14 cellular contexts compared by ENCODE assay signal in genomic region chr1:211648336-211648735, GRCh38. TPM values are rescaled to one million over a fixed set of nuclear protein-coding genes. Genes with fewer than 3 reads are reported as not detected.
DNase-seq lines count a peak whose midpoint lies in the region; ATAC-seq and TF ChIP-seq lines count a peak whose summit lies in the region.
"Had no signal": no experiment of that assay in that cellular context is flagged by ENCODE, and none has a peak within 500 bp of the region (broad histone marks: within the 10 kb centered on the region; RNA-seq: fewer than 3 reads in every experiment).

No MANE protein-coding gene starts in this region.

- H3K4me1 Mint-ChIP-seq in activated T-cell treated with anti-CD3 and anti-CD28 coated beads, Interleukin-2, amount 50 U/mL, for 24 hours (ENCODE audit: low read depth): peaks cover 7% of the 10 kb centered on the region
- H3K4me1 Mint-ChIP-seq in naive thymus-derived CD8-positive, alpha-beta T cell: peaks cover 5 to 8% (median 7%) of the 10 kb centered on the region in 4 donors
- H3K4me1 Mint-ChIP-seq: naive B cell had no signal

- ATAC-seq in Right ventricle myocardium inferior (peak; percentile 17), left lung (peak; percentile 6), HG03432 (IDR thresholded peaks at IDR 0.05; ENCODE audit: unreplicated experiment) (no peak)
- ATAC-seq in naive thymus-derived CD8-positive, alpha-beta T cell: no peak

- H3K4me3 Mint-ChIP-seq in activated T-cell treated with anti-CD3 and anti-CD28 coated beads, Interleukin-2, amount 50 U/mL, for 24 hours: no peak overlapping the region
- no peak overlapping the region for H3K4me3 Mint-ChIP-seq in naive thymus-derived CD8-positive, alpha-beta T cell
- H3K4me3 Mint-ChIP-seq: activated T-cell treated with anti-CD3 and anti-CD28 coated beads, Interleukin-2, amount 50 U/mL, for 72 hours; brain had no signal

- H3K27me3 ChIP-seq in colonic mucosa (no peaks in the 10 kb centered on the region), left lung (no peaks in the 10 kb centered on the region)
- H3K27me3 ChIP-seq: tibial artery had no signal

- POLR2A ChIA-PET in naive thymus-derived CD8-positive, alpha-beta T cell (lab: Charles Lee): no interaction called here

- no peak overlapping the region for H3K9ac ChIP-seq in colonic mucosa (ENCODE audit: low read depth in 2 of 2, low read length in 2 of 2)

- no peaks in the 10 kb centered on the region for H3K36me3 Mint-ChIP-seq in activated T-cell treated with anti-CD3 and anti-CD28 coated beads, Interleukin-2, amount 50 U/mL, for 24 hours (ENCODE audit: low read depth)
- H3K36me3 Mint-ChIP-seq in naive thymus-derived CD8-positive, alpha-beta T cell: no peaks in the 10 kb centered on the region
- H3K36me3 Mint-ChIP-seq: brain, naive B cell had no signal

- H3K27me3 Mint-ChIP-seq in activated T-cell treated with anti-CD3 and anti-CD28 coated beads, Interleukin-2, amount 50 U/mL, for 24 hours: no peaks in the 10 kb centered on the region
- peaks cover 0 to 3% (median 0%) of the 10 kb centered on the region in 5 donors for H3K27me3 Mint-ChIP-seq in naive thymus-derived CD8-positive, alpha-beta T cell
- H3K27me3 Mint-ChIP-seq: brain, naive B cell had no signal

- no peak overlapping the region for H3K27ac Mint-ChIP-seq in activated T-cell treated with anti-CD3 and anti-CD28 coated beads, Interleukin-2, amount 50 U/mL, for 24 hours
- no peak overlapping the region for H3K27ac Mint-ChIP-seq in naive thymus-derived CD8-positive, alpha-beta T cell
- H3K27ac Mint-ChIP-seq: activated T-cell treated with anti-CD3 and anti-CD28 coated beads, Interleukin-2, amount 50 U/mL, for 72 hours; naive B cell had no signal

- DNase-seq in Right ventricle myocardium inferior (ENCODE audit: missing footprints): no peak
- DNase-seq in cardiac septum (ENCODE audit: low spot score): no peak
- peak; percentile 60 for DNase-seq in colonic mucosa
- no peak for DNase-seq in left lung
- no peak for DNase-seq in central memory CD4-positive, alpha-beta T cell
- DNase-seq in activated T-cell treated with anti-CD3 and anti-CD28 coated beads, Interleukin-2, amount 50 U/mL, for 24 hours: no peak
- DNase-seq in naive thymus-derived CD8-positive, alpha-beta T cell: no peak
- DNase-seq: activated CD4-positive, CD25-positive, alpha-beta regulatory T cell had no signal

- H3K4me1 ChIP-seq in colonic mucosa: no peaks in the 10 kb centered on the region
- H3K4me1 ChIP-seq in left lung: peaks cover 0 to 5% of the 10 kb centered on the region in 2 donors

- H3K9me3 ChIP-seq in colonic mucosa: no peaks in the 10 kb centered on the region
- no peaks in the 10 kb centered on the region for H3K9me3 ChIP-seq in left lung
- H3K9me3 ChIP-seq: tibial artery had no signal

- TF ChIP-seq CTCF in colonic mucosa (IDR thresholded peaks at IDR 0.05): no peak
- no peak for TF ChIP-seq CTCF in left lung (IDR thresholded peaks at IDR 0.05)

- H3K36me3 ChIP-seq in colonic mucosa: no peaks in the 10 kb centered on the region
- no peaks in the 10 kb centered on the region for H3K36me3 ChIP-seq in left lung
- H3K36me3 ChIP-seq: tibial artery had no signal

- H3K27ac ChIP-seq in colonic mucosa (peak overlapping the region; percentile 55), left lung (no peak overlapping the region)
- H3K27ac ChIP-seq: tibial artery had no signal

- no peaks in the 10 kb centered on the region for H3K9me3 Mint-ChIP-seq in activated T-cell treated with anti-CD3 and anti-CD28 coated beads, Interleukin-2, amount 50 U/mL, for 24 hours
- H3K9me3 Mint-ChIP-seq in naive thymus-derived CD8-positive, alpha-beta T cell: no peaks in the 10 kb centered on the region
- H3K9me3 Mint-ChIP-seq: activated T-cell treated with anti-CD3 and anti-CD28 coated beads, Interleukin-2, amount 50 U/mL, for 72 hours; brain; naive B cell had no signal

- no peak overlapping the region for H3K4me3 ChIP-seq in colonic mucosa
- no peak overlapping the region for H3K4me3 ChIP-seq in left lung
- H3K4me3 ChIP-seq: GM12878, tibial artery had no signal

- intact Hi-C loops in Right ventricle myocardium inferior (cut with DNase I) (no loop called here), cardiac septum (cut with DNase I) (no loop called here), colonic mucosa (cut with DNase I) (no loop called here), left lung (cut with DNase I) (no loop called here)

RNA-seq across cellular contexts. Expression of gene NEK2, which starts 27.1 kb away (rescaled TPM):
- total RNA-seq in Right ventricle myocardium inferior: 0.32 TPM
- total RNA-seq in cardiac septum: not detected
- total RNA-seq in colonic mucosa: 10 to 100 TPM in 1 of 2 donors, 1 to 10 TPM in 1; 9.3 to 31.2 TPM
- 1 to 10 TPM; 1.3 to 3.8 TPM for total RNA-seq in left lung
- under 1 TPM in 1 of 2 experiments, not detected in 1; 0.16 TPM for total RNA-seq in naive thymus-derived CD8-positive, alpha-beta T cell
- under 1 TPM in 1 of 3 donors, not detected in 2; 0.60 TPM for polyA plus RNA-seq in naive thymus-derived CD8-positive, alpha-beta T cell

Comparison
In these comparisons a context has a peak if more than half of its experiments do, and no peak if none do; other contexts are left out.
1. ATAC-seq: peak in Right ventricle myocardium inferior (single experiment) and left lung (single experiment); none in naive thymus-derived CD8-positive, alpha-beta T cell (0 of 2) and HG03432 (single experiment).